Comparison of ENCODE assay signal across 10 cellular contexts in the genomic region with DNA sequence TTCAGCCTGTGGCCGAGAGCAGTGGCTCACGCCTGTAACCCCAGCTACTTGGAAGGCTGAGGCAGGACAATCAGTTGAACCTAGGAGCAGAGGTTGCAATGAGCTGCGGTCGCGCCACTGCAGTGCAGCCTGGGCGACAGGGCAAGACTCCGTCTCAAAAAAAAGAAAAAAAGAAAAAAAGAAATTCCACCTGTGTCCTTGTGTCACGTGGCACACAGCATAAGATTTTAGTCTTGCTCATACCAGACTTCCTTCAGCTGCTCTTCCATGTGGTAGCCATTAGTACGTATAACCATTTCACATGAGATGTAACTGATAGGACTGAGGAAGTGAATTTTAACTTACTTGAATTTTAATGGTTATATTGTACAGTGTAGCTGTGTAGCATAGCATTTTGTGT. TPM values are rescaled to one million over a fixed set of nuclear protein-coding genes. Genes with fewer than 3 reads are reported as not detected.
A peak's percentile ranks its signal among the peaks of the same experiment; 100 is the strongest.
DNase-seq lines count a peak whose midpoint lies in the region; ATAC-seq and TF ChIP-seq lines count a peak whose summit lies in the region.
"Had no signal": no experiment of that assay in that cellular context is flagged by ENCODE, and none has a peak within 500 bp of the region (broad histone marks: within the 10 kb centered on the region; RNA-seq: fewer than 3 reads in every experiment).

No MANE protein-coding gene starts in this region.

- peaks cover 19 to 54% (median 38%) of the 10 kb centered on the region in 4 donors for H3K4me1 Mint-ChIP-seq in CD4-positive, alpha-beta memory T cell

- peak overlapping the region in 6 of 7 donors; percentile 62 to 90 (median 74) for H3K27ac Mint-ChIP-seq in CD4-positive, alpha-beta memory T cell

- peak overlapping the region; percentile 45 to 79 (median 76) for H3K4me3 Mint-ChIP-seq in CD4-positive, alpha-beta memory T cell

- CTCF ChIA-PET in CD4-positive, alpha-beta memory T cell (lab: Charles Lee; ENCODE audit: partially characterized antibody), result interaction anchor here (1.4 kb wide), 1 partner anchor 28 kb away, joined by 3 read pairs; no protein-coding TSS in a partner anchor
- CTCF ChIA-PET in HEK293 (lab: Yijun Ruan, JAX), result interaction anchor here (0.7 to 3.2 kb wide), 3 partner anchors 9 to 474 kb away, joined by 4 to 21 read pairs (median 4); no protein-coding TSS in a partner anchor

- peaks cover 72% of the 10 kb centered on the region for H3K4me1 ChIP-seq in CD4-positive, alpha-beta memory T cell (ENCODE audit: insufficient read depth, low read length)
- H3K4me1 ChIP-seq in HEK293 (ENCODE audit: control insufficient read depth, insufficient read depth, low read length) (peaks cover 6% of the 10 kb centered on the region), upper lobe of left lung (peaks cover 20 to 43% (median 27%) of the 10 kb centered on the region in 4 donors)

- POLR2A ChIA-PET in CD4-positive, alpha-beta memory T cell (lab: Charles Lee; ENCODE audit: partially characterized antibody), result interaction anchor here (1.3 kb wide), 1 partner anchor 366 kb away, joined by 3 read pairs; no protein-coding TSS in a partner anchor
- POLR2A ChIA-PET in HEK293 (lab: Yijun Ruan, JAX), result no interaction called here

- no peak for ATAC-seq in upper lobe of left lung (ENCODE audit: low FRiP score in 2 of 2)
- ATAC-seq in sciatic nerve, result no peak
- ATAC-seq in GM18519 (IDR thresholded peaks at IDR 0.05; ENCODE audit: low FRiP score, unreplicated experiment), result no peak

- TF ChIP-seq CTCF in HEK293 (tag by site-specific recombination; IDR thresholded peaks at IDR 0.05), result no peak
- no peak for TF ChIP-seq CTCF in upper lobe of left lung (IDR thresholded peaks at IDR 0.05)

- H3K27ac ChIP-seq in CD4-positive, alpha-beta memory T cell (ENCODE audit: low read depth, low read length), result peak overlapping the region; percentile 12
- no peak overlapping the region for H3K27ac ChIP-seq in HEK293 (ENCODE audit: extremely low read depth, low read depth, low read length)
- H3K27ac ChIP-seq in upper lobe of left lung, result no peak overlapping the region

- no peaks in the 10 kb centered on the region for H3K27me3 ChIP-seq in CD4-positive, alpha-beta memory T cell (ENCODE audit: insufficient read depth, low read length)
- H3K27me3 ChIP-seq in upper lobe of left lung, result no peaks in the 10 kb centered on the region

- no peaks in the 10 kb centered on the region for H3K9me3 ChIP-seq in CD4-positive, alpha-beta memory T cell (ENCODE audit: control insufficient read depth in 1 of 2, low read length in 2 of 2)
- H3K9me3 ChIP-seq in HEK293 (ENCODE audit: control insufficient read depth, insufficient read depth, low read depth, low read length) (no peaks in the 10 kb centered on the region), upper lobe of left lung (no peaks in the 10 kb centered on the region)

- no peak for TF ChIP-seq POLR2A in upper lobe of left lung (IDR thresholded peaks at IDR 0.05)

- WGBS in upper lobe of left lung, 2 donors, result 51 to 82% methylated on average over 9 of the region's 9 CpGs

- peaks cover 0 to 22% of the 10 kb centered on the region in 2 donors for H3K36me3 Mint-ChIP-seq in CD4-positive, alpha-beta memory T cell

- TF ChIP-seq EP300 in upper lobe of left lung (IDR thresholded peaks at IDR 0.05), result no peak

- H3K4me3 ChIP-seq in CD4-positive, alpha-beta memory T cell (ENCODE audit: low read length in 2 of 2), result peak overlapping the region in 1 of 2 donors; percentile 34
- no peak overlapping the region for H3K4me3 ChIP-seq in HEK293 (ENCODE audit: low read depth, low read length)
- no peak overlapping the region for H3K4me3 ChIP-seq in upper lobe of left lung

- H3K27me3 Mint-ChIP-seq in CD4-positive, alpha-beta memory T cell, result no peaks in the 10 kb centered on the region

- DNase-seq in CD4-positive, alpha-beta memory T cell, result peak; percentile 31 to 60 (median 35)
- DNase-seq in T-helper 2 cell, result peak in 3 of 5 experiments; percentile 18 to 85 (median 51)
- peak; percentile 43 for DNase-seq in fibroblast of peridontal ligament (ENCODE audit: extremely low read depth)
- no peak for DNase-seq in upper lobe of left lung
- DNase-seq in NCI-H2107 (lab: John Stamatoyannopoulos, UW), result no peak
- DNase-seq in sciatic nerve (ENCODE audit: low spot score), result no peak
- DNase-seq: activated CD4-positive, alpha-beta T cell treated with anti-CD3 and anti-CD28 coated beads for 4 hours; NCI-H446 had no signal

- no peaks in the 10 kb centered on the region for H3K36me3 ChIP-seq in CD4-positive, alpha-beta memory T cell (ENCODE audit: insufficient read depth, low read length)
- H3K36me3 ChIP-seq in HEK293 (ENCODE audit: control insufficient read depth in 2 of 2, insufficient read depth in 1 of 2, low read length in 2 of 2) (peaks cover 4 to 7% of the 10 kb centered on the region in 2 experiments; a peak in 2 of 3 replicates), upper lobe of left lung (no peaks in the 10 kb centered on the region)

- intact Hi-C loops in CD4-positive, alpha-beta memory T cell (cut with micrococcal nuclease), result loop anchor here (5.0 to 10.0 kb wide), 4 partner anchors 235 to 1035 kb away; a partner anchor contains a TSS
- intact Hi-C loops in sciatic nerve (cut with DNase I), result no loop called here

- no peaks in the 10 kb centered on the region for H3K9me3 Mint-ChIP-seq in CD4-positive, alpha-beta memory T cell

TF ChIP-seq in HEK293, 187 proteins besides CTCF, POLR2A, EP300 and RAD21 (continues in another document):
- TF ChIP-seq, protein P1, sequence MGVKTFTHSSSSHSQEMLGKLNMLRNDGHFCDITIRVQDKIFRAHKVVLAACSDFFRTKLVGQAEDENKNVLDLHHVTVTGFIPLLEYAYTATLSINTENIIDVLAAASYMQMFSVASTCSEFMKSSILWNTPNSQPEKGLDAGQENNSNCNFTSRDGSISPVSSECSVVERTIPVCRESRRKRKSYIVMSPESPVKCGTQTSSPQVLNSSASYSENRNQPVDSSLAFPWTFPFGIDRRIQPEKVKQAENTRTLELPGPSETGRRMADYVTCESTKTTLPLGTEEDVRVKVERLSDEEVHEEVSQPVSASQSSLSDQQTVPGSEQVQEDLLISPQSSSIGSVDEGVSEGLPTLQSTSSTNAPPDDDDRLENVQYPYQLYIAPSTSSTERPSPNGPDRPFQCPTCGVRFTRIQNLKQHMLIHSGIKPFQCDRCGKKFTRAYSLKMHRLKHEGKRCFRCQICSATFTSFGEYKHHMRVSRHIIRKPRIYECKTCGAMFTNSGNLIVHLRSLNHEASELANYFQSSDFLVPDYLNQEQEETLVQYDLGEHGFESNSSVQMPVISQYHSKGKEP (tag by site-specific recombination; IDR thresholded peaks at IDR 0.05), result peak; percentile 81
- 0 out of 2 replicates have a peak, but pooled peaks have one; percentile 10 for TF ChIP-seq SP7 (tag by site-specific recombination; IDR thresholded peaks at IDR 0.05)
- no peak for TF ChIP-seq ZNF174 (tag by site-specific recombination; IDR thresholded peaks at IDR 0.05)
- no peak for TF ChIP-seq ZNF19 (tag by site-specific recombination; IDR thresholded peaks at IDR 0.05; ENCODE audit: low read depth)
- TF ChIP-seq ZNF600 (tag by site-specific recombination; IDR thresholded peaks at IDR 0.05), result peak; percentile 24; the same call in 1 of the 2 replicates
- TF ChIP-seq, protein P2, sequence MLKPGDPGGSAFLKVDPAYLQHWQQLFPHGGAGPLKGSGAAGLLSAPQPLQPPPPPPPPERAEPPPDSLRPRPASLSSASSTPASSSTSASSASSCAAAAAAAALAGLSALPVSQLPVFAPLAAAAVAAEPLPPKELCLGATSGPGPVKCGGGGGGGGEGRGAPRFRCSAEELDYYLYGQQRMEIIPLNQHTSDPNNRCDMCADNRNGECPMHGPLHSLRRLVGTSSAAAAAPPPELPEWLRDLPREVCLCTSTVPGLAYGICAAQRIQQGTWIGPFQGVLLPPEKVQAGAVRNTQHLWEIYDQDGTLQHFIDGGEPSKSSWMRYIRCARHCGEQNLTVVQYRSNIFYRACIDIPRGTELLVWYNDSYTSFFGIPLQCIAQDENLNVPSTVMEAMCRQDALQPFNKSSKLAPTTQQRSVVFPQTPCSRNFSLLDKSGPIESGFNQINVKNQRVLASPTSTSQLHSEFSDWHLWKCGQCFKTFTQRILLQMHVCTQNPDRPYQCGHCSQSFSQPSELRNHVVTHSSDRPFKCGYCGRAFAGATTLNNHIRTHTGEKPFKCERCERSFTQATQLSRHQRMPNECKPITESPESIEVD (tag by site-specific recombination; IDR thresholded peaks at IDR 0.05), result peak; percentile 70
- peak; percentile 91 for TF ChIP-seq SCRT1 (tag by site-specific recombination; IDR thresholded peaks at IDR 0.05; ENCODE audit: borderline replicate concordance)
- TF ChIP-seq ZBTB17 (tag by site-specific recombination; IDR thresholded peaks at IDR 0.05), result peak; percentile 74
- no peak for TF ChIP-seq ZNF544 (tag by site-specific recombination; IDR thresholded peaks at IDR 0.05)
- no peak for TF ChIP-seq ZNF133 (tag by site-specific recombination; IDR thresholded peaks at IDR 0.05)

RNA-seq across cellular contexts. Expression of a gene that starts 4.0 kb away (rescaled TPM):
- total RNA-seq in CD4-positive, alpha-beta memory T cell, result 100 to 1,000 TPM; 114 to 123 TPM
- 100 to 1,000 TPM in 1 of 2 donors, 10 to 100 TPM in 1; 90.6 to 102 TPM for polyA plus RNA-seq in CD4-positive, alpha-beta memory T cell
- total RNA-seq in upper lobe of left lung, result 10 to 100 TPM; 31.2 to 73.3 (median 46.5) TPM
- 66.0 TPM for total RNA-seq in sciatic nerve

RNA-seq across cellular contexts. Expression of a gene that starts 31.2 kb away (rescaled TPM):
- 10 to 100 TPM; 53.2 to 53.5 TPM for total RNA-seq in CD4-positive, alpha-beta memory T cell
- polyA plus RNA-seq in CD4-positive, alpha-beta memory T cell, result 100 to 1,000 TPM; 143 to 262 TPM
- 100 to 1,000 TPM in 1 of 6 donors, 10 to 100 TPM in 5; 41.1 to 101 (median 59.6) TPM for total RNA-seq in upper lobe of left lung
- 68.9 TPM for total RNA-seq in sciatic nerve

Comparison
In these comparisons a context has a peak if more than half of its experiments do, and no peak if none do; other contexts are left out.
1. DNase-seq: peak in CD4-positive, alpha-beta memory T cell (5 of 5), T-helper 2 cell (3 of 5) and fibroblast of peridontal ligament (single experiment); none in upper lobe of left lung (0 of 2), NCI-H2107 (single experiment) and sciatic nerve (single experiment).